In genomic region chr17:50117202-50118040, GRCh38 we compare ENCODE assay signal across 8 cellular contexts. TPM values are rescaled to one million over a fixed set of nuclear protein-coding genes. Genes with fewer than 3 reads are reported as not detected.
DNase-seq lines count a peak whose midpoint lies in the region; ATAC-seq and TF ChIP-seq lines count a peak whose summit lies in the region.

No MANE protein-coding gene starts in this region.

- CTCF ChIA-PET in PC-9 (lab: Charles Lee), result interaction anchor here (0.5 to 0.7 kb wide), 2 partner anchors 57 to 207 kb away, joined by 3 read pairs; no protein-coding TSS in a partner anchor

- H3K4me2 ChIP-seq in PC-9, result peak overlapping the region; percentile 4; the same call in 1 of the 2 replicates

- H4K20me1 ChIP-seq in PC-9 (ENCODE audit: insufficient read depth), result no peaks in the 10 kb centered on the region

- H3K4me3 ChIP-seq in PC-9 (no peak overlapping the region), skeletal muscle tissue (ENCODE audit: low read length in 3 of 3) (peak overlapping the region; percentile 35 to 47 (median 41)), MG63 (no peak overlapping the region)

- DNase-seq in GM19240 (ENCODE audit: insufficient read length, low spot score) (peak; percentile 57), PC-9 (peak in 1 of 2 experiments; percentile 62), left cardiac atrium (peak; percentile 69), NCI-H2227 (lab: John Stamatoyannopoulos, UW; ENCODE audit: unreplicated experiment) (no peak), MG63 (no peak)
- DNase-seq in activated naive CD4-positive, alpha-beta T cell treated with anti-CD3 and anti-CD28 coated beads, Interleukin-2, amount 50 U/mL, for 16 hours, result peak; percentile 76

- peak; percentile 50; the same call in 1 of the 2 replicates for TF ChIP-seq CTCF in PC-9 (conservative IDR thresholded peaks at IDR 0.05)

- H3K27me3 ChIP-seq in PC-9 (ENCODE audit: insufficient read depth, low read depth) (peaks cover 39% of the 10 kb centered on the region), skeletal muscle tissue (ENCODE audit: control insufficient read depth in 3 of 3, insufficient read depth in 3 of 3, low read length in 3 of 3) (no peaks in the 10 kb centered on the region), MG63 (0 out of 2 replicates have a peak, but pooled peaks cover 2% of the 10 kb centered on the region)

- peak; percentile 58 to 72 for ATAC-seq in left cardiac atrium
- no peak for ATAC-seq in HG03095 (IDR thresholded peaks at IDR 0.05; ENCODE audit: unreplicated experiment)

- BruUV-seq in PC-9 (replicated peaks; lab: Mats Ljungman, UMichigan), result no TSS peak

- H3K36me3 ChIP-seq in PC-9 (ENCODE audit: low read depth) (no peaks in the 10 kb centered on the region), skeletal muscle tissue (ENCODE audit: control insufficient read depth in 3 of 3, insufficient read depth in 3 of 3, low read length in 3 of 3) (no peaks in the 10 kb centered on the region), MG63 (no peaks in the 10 kb centered on the region)

- 0 out of 2 replicates have a peak, but pooled peaks cover 2% of the 10 kb centered on the region for H3K4me1 ChIP-seq in PC-9 (replicated peaks; ENCODE audit: insufficient read depth)
- H3K4me1 ChIP-seq in skeletal muscle tissue (ENCODE audit: control insufficient read depth in 3 of 3, insufficient read depth in 3 of 3, low read length in 3 of 3), result peaks cover 21 to 42% (median 39%) of the 10 kb centered on the region in 3 donors

- no peaks in the 10 kb centered on the region for H3K9me2 ChIP-seq in PC-9 (ENCODE audit: insufficient read depth)

- POLR2A ChIA-PET in PC-9 (lab: Charles Lee; ENCODE audit: unreplicated experiment), result interaction anchor here (0.7 kb wide), 1 partner anchor 55 kb away, joined by 3 read pairs; no protein-coding TSS in a partner anchor

- intact Hi-C loops in PC-9 (cut with micrococcal nuclease; ENCODE audit: unreplicated experiment) (no loop called here), left cardiac atrium (cut with DNase I) (loop anchor here (10.0 kb wide), 2 partner anchors 47 to 57 kb away; partner anchors contain the start of gene SGCA (in 1 of the 2))

- H2AFZ ChIP-seq in PC-9, result no peak overlapping the region

- H3K27ac ChIP-seq in PC-9, result no peak overlapping the region
- H3K27ac ChIP-seq in skeletal muscle tissue (ENCODE audit: low read depth, low read length), result no peak overlapping the region

- H3K9ac ChIP-seq in skeletal muscle tissue (ENCODE audit: low read depth in 1 of 3, low read length in 3 of 3), result peak overlapping the region; percentile 43 to 70 (median 47)

- no peaks in the 10 kb centered on the region for H3K79me2 ChIP-seq in PC-9 (ENCODE audit: low read depth)

- peaks cover 4% of the 10 kb centered on the region; the same call in 1 of the 2 replicates for H3F3A ChIP-seq in PC-9 (ENCODE audit: insufficient read depth, low read depth)

- H3K9me3 ChIP-seq in PC-9 (ENCODE audit: insufficient read depth, low read depth) (no peaks in the 10 kb centered on the region), skeletal muscle tissue (ENCODE audit: control insufficient read depth in 3 of 3, low read length in 3 of 3) (no peaks in the 10 kb centered on the region), MG63 (no peaks in the 10 kb centered on the region)

RNA-seq across cellular contexts. Expression of gene SAMD14, which starts 12.5 kb away (rescaled TPM):
- total RNA-seq in PC-9 (2021) (0.17 and 0.73 TPM in 2 replicates), left cardiac atrium (1 to 10 TPM; 1.6 to 2.1 TPM), skeletal muscle tissue (1.0 TPM)
- total RNA-seq in MG63 (2014; rRNA removed; shearing (Covaris generic); ENCODE audit: low replicate concordance), result not detected in 2 replicates

RNA-seq across cellular contexts. Expression of gene PDK2, which starts 22.3 kb away (rescaled TPM):
- 38.6 and 58.7 TPM in 2 replicates for total RNA-seq in PC-9 (2021)
- 100 to 1,000 TPM; 156 to 203 TPM for total RNA-seq in left cardiac atrium
- 18.8 TPM for total RNA-seq in skeletal muscle tissue
- total RNA-seq in MG63 (2014; rRNA removed; shearing (Covaris generic); ENCODE audit: low replicate concordance), result 16.9 and 25.8 TPM in 2 replicates

RNA-seq across cellular contexts. Expression of gene PPP1R9B, which starts 33.1 kb away (rescaled TPM):
- total RNA-seq in PC-9 (2021) (34.0 and 35.8 TPM in 2 replicates), left cardiac atrium (10 to 100 TPM; 35.8 to 43.4 TPM), skeletal muscle tissue (19.3 TPM)
- total RNA-seq in MG63 (2014; rRNA removed; shearing (Covaris generic); ENCODE audit: low replicate concordance), result 56.1 and 68.2 TPM in 2 replicates

RNA-seq across cellular contexts. Expression of gene SGCA, which starts 48.4 kb away (rescaled TPM):
- total RNA-seq in PC-9 (2021), result not detected in 2 replicates
- total RNA-seq in left cardiac atrium, result 100 to 1,000 TPM in 1 of 2 donors, 10 to 100 TPM in 1; 96.3 to 131 TPM
- total RNA-seq in skeletal muscle tissue, result 158 TPM
- 1.1 TPM in 1 of 2 replicates, not detected in the other for total RNA-seq in MG63 (2014; rRNA removed; shearing (Covaris generic); ENCODE audit: low replicate concordance)

Comparison
In these comparisons a context has a peak if more than half of its experiments do, and no peak if none do; other contexts are left out.
1. DNase-seq: peak in GM19240 (single experiment), activated naive CD4-positive, alpha-beta T cell treated with anti-CD3 and anti-CD28 coated beads, Interleukin-2, amount 50 U/mL, for 16 hours (single experiment) and left cardiac atrium (single experiment); none in NCI-H2227 (single experiment) and MG63 (single experiment).
2. H3K4me3 ChIP-seq: peak in skeletal muscle tissue (3 of 3); none in PC-9 (single experiment) and MG63 (single experiment).